Comparison of ENCODE assay signal across 13 cellular contexts in the genomic region with DNA sequence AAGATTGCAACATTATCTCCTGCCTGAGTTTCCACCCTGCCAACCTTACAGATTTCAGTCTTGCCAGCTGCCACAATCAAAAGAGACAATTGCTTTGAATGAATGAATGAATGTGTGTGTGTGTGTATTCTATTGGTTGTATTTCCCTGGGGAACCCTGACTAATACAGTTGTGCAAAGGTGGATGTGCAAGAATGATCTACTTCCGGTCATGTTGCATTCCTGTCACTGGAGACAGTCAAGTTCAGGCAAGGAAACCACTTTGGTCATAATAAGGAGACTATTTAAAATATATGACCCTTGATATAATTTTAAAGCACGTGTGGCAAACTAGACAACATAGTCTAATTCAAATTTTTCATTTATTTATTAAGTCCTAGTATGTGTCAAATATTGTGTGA. TPM values are rescaled to one million over a fixed set of nuclear protein-coding genes. Genes with fewer than 3 reads are reported as not detected.
DNase-seq lines count a peak whose midpoint lies in the region; ATAC-seq, FAIRE-seq and TF ChIP-seq lines count a peak whose summit lies in the region.
"Had no signal": no experiment of that assay in that cellular context is flagged by ENCODE, and none has a peak within 500 bp of the region (broad histone marks: within the 10 kb centered on the region; RNA-seq: fewer than 3 reads in every experiment).

No MANE protein-coding gene starts in this region.

- peak; percentile 26 for TF ChIP-seq CTCF in astrocyte of the cerebellum (IDR thresholded peaks at IDR 0.05; ENCODE audit: low read depth, low read length, missing control alignments)
- peak in 4 of 12 donors; percentile 12 to 26 (median 21) for TF ChIP-seq CTCF in heart left ventricle (IDR thresholded peaks at IDR 0.05)
- TF ChIP-seq CTCF in RWPE1 (conservative IDR thresholded peaks at IDR 0.05; ENCODE audit: low read depth) = no peak

- intact Hi-C loops in heart left ventricle (cut with DNase I) = loop anchor here in 1 of 10 donors (5.0 kb wide), 1 partner anchor 41 kb away; no protein-coding TSS in a partner anchor

- CTCF ChIA-PET in RWPE1 (lab: Yijun Ruan, JAX) = interaction anchor here (0.6 to 1.0 kb wide), 4 partner anchors 13 to 831 kb away, joined by 3 read pairs; partner anchors contain the start of gene RERG

- POLR2A ChIA-PET in RWPE1 (lab: Yijun Ruan, JAX; ENCODE audit: low non-redundant PET) = no interaction called here

- ATAC-seq in heart left ventricle (no peak), GM21529 (IDR thresholded peaks at IDR 0.05; ENCODE audit: unreplicated experiment) (no peak)

- DNase-seq in EH (ENCODE audit: low read depth) = peak; percentile 16
- no peak for DNase-seq in astrocyte of the cerebellum (ENCODE audit: low read depth)
- DNase-seq in heart left ventricle = no peak
- DNase-seq in NCI-H1417 treated with DMSO at 0.1 percent for 48 hours (lab: John Stamatoyannopoulos, UW) = no peak
- no peak for DNase-seq in RWPE1 (ENCODE audit: low spot score)
- DNase-seq in HTR-8/SVneo (ENCODE audit: insufficient read length, low spot score) = no peak
- DNase-seq: Kasumi-1, naive B cell, NCI-H510A treated with DMSO at 0.1 percent for 48 hours, stomach had no signal

- H3K9ac ChIP-seq in rectal smooth muscle tissue (ENCODE audit: low read length) = no peak overlapping the region

- peak overlapping the region in 8 of 12 donors; percentile 44 to 80 (median 68) for H3K27ac ChIP-seq in heart left ventricle
- peak overlapping the region; percentile 58 for H3K27ac ChIP-seq in rectal smooth muscle tissue (ENCODE audit: low read depth, low read length)
- no peak overlapping the region for H3K27ac ChIP-seq in RWPE1

- 63 to 80% (median 75%) methylated on average over 2 of the region's 2 CpGs for WGBS in heart left ventricle, 4 donors

- H3K9me3 ChIP-seq in heart left ventricle = peaks cover 0 to 4% (median 0%) of the 10 kb centered on the region in 12 donors
- H3K9me3 ChIP-seq: stomach had no signal

- peaks cover 0 to 5% (median 0%) of the 10 kb centered on the region in 9 donors for H3K27me3 ChIP-seq in heart left ventricle
- no peaks in the 10 kb centered on the region for H3K27me3 ChIP-seq in rectal smooth muscle tissue (ENCODE audit: control insufficient read depth, insufficient read depth, low read length)
- H3K27me3 ChIP-seq: stomach had no signal

- in situ Hi-C loops in astrocyte of the cerebellum (cut with HindIII; ENCODE audit: low sequenced_read_pairs) = no loop called here

- no peak for FAIRE-seq in HTR-8/SVneo (lab: Jason Lieb, UNC)

- H3K4me3 ChIP-seq in astrocyte of the cerebellum (ENCODE audit: low read depth, low read length) (no peak overlapping the region), heart left ventricle (no peak overlapping the region), rectal smooth muscle tissue (ENCODE audit: low read length) (no peak overlapping the region)
- H3K4me3 ChIP-seq: stomach had no signal

- H3K36me3 ChIP-seq in heart left ventricle (no peaks in the 10 kb centered on the region), rectal smooth muscle tissue (ENCODE audit: control insufficient read depth, insufficient read depth, low read length) (no peaks in the 10 kb centered on the region)
- H3K36me3 ChIP-seq: stomach had no signal

- peaks cover 0 to 41% (median 0%) of the 10 kb centered on the region in 12 donors for H3K4me1 ChIP-seq in heart left ventricle
- peaks cover 34% of the 10 kb centered on the region for H3K4me1 ChIP-seq in rectal smooth muscle tissue (ENCODE audit: control insufficient read depth, insufficient read depth, low read length)

- TF ChIP-seq POLR2A in heart left ventricle (IDR thresholded peaks at IDR 0.05) = no peak

RNA-seq across cellular contexts. Expression of gene RERG, which starts 13.1 kb away (rescaled TPM):
- 10 to 100 TPM in 1 of 9 donors, 1 to 10 TPM in 8; 2.9 to 17.7 (median 4.2) TPM for total RNA-seq in heart left ventricle
- 1 to 10 TPM; 3.7 to 5.3 TPM for polyA plus RNA-seq in heart left ventricle
- total RNA-seq: glomerular endothelial cell had no signal
